ENCODE assay signal across 4 cellular contexts in the genomic region with DNA sequence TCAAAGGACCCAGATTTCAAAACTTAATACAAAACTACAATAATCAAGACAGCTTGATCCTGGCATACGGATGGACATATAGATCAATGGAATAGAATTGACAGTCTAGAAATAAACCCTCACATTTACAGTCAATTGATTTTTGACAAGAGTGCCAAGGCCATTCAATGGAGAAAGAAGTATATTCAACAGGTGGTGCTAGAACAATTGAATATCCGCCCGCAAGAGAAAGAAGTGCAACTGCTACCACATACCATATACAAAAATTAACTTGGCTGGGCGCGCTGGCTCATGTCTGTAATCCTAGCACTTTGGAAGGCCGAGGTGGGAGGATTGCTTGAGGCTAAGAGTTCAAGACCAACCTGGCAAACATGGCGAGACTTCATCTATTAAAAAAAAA. TPM values are rescaled to one million over a fixed set of nuclear protein-coding genes. Genes with fewer than 3 reads are reported as not detected.
"Had no signal": no experiment of that assay in that cellular context is flagged by ENCODE, and none has a peak within 500 bp of the region (broad histone marks: within the 10 kb centered on the region; RNA-seq: fewer than 3 reads in every experiment).

No MANE protein-coding gene starts in this region.

- DNase-seq: GDM1, GF-D8 had no signal

- ATAC-seq: GM12878 had no signal

- H3K4me3 ChIP-seq: GM12878 had no signal

RNA-seq across cellular contexts. Expression of a gene that starts 23.2 kb away (rescaled TPM):
- total RNA-seq: G401, GM12878 had no signal
